In the genomic region with DNA sequence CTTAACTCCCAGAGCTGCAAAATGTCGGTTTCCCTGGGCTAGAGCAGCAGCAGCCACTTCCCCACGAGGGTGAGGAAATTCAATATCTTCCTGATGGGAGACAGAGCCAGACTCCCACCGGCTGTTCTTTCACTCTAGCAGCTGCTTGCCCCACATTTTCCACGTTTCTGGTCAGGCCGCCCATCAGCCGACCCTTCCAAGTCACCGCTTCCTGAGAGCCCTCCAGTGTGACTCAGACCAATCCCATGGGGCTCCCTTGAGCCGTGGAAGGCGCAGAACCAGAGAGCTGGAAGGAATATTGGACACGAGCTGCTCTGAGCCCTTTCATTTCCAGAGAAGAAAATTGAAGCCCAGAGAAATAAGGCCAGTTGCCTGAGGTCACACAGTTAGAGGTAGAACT, we compare ENCODE assay signal across 10 cellular contexts.
DNase-seq lines count a peak whose midpoint lies in the region; ATAC-seq, FAIRE-seq and TF ChIP-seq lines count a peak whose summit lies in the region.
"Had no signal": no experiment of that assay in that cellular context is flagged by ENCODE, and none has a peak within 500 bp of the region (broad histone marks: within the 10 kb centered on the region; RNA-seq: fewer than 3 reads in every experiment).

No MANE protein-coding gene starts in this region.

- H3K9me3 ChIP-seq in BE2C (no peaks in the 10 kb centered on the region), pancreas (peaks cover 0 to 6% (median 0%) of the 10 kb centered on the region in 4 donors)

- 66 to 68% methylated on average over 10 of the region's 10 CpGs for WGBS in pancreas, 2 donors

- H3K27me3 ChIP-seq in BE2C (no peaks in the 10 kb centered on the region), pancreas (no peaks in the 10 kb centered on the region)

- DNase-seq in BE2C, result peak; percentile 52
- peak; percentile 18 for DNase-seq in T1000 (lab: John Stamatoyannopoulos, UW)
- peak; percentile 91 for DNase-seq in Right ventricle myocardium inferior (ENCODE audit: missing footprints)
- peak in 3 of 6 donors; percentile 17 to 41 (median 18) for DNase-seq in pancreas
- no peak for DNase-seq in NCI-H1694 treated with DMSO at 0.1 percent for 48 hours (lab: John Stamatoyannopoulos, UW)
- DNase-seq in H54 (ENCODE audit: insufficient read length, low spot score), result no peak
- DNase-seq: NCI-H1930 had no signal

- H3K4me1 ChIP-seq in BE2C (peaks cover 9% of the 10 kb centered on the region; the same call in 1 of the 2 replicates), pancreas (no peaks in the 10 kb centered on the region)

- H3K27ac ChIP-seq in pancreas, result no peak overlapping the region
- H3K27ac ChIP-seq: SK-N-MC had no signal

- no peak for TF ChIP-seq POLR2A in H54 (IDR thresholded peaks at IDR 0.05; ENCODE audit: low read depth, low read length)

- H3K4me3 ChIP-seq in BE2C (ENCODE audit: low read depth, low read length) (peak overlapping the region; percentile 2), pancreas (no peak overlapping the region)
- H3K4me3 ChIP-seq: SK-N-MC had no signal

- FAIRE-seq in pancreas (lab: Jason Lieb, UNC) (no peak), H54 (lab: Jason Lieb, UNC) (no peak)

- intact Hi-C loops in Right ventricle myocardium inferior (cut with DNase I) (loop anchor here (1.0 to 5.0 kb wide), 3 partner anchors 47 to 196 kb away; no protein-coding TSS in a partner anchor), pancreas (cut with DNase I) (no loop called here)

- no peaks in the 10 kb centered on the region for H3K36me3 ChIP-seq in BE2C
- H3K36me3 ChIP-seq in pancreas, result no peaks in the 10 kb centered on the region

- TF ChIP-seq CTCF in BE2C (IDR thresholded peaks at IDR 0.05; ENCODE audit: low read depth, low read length) (no peak), pancreas (IDR thresholded peaks at IDR 0.05) (no peak)

- ATAC-seq in Right ventricle myocardium inferior (peak; percentile 83), pancreas (peak in 3 of 4 donors; percentile 22 to 33 (median 29)), GM21825 (IDR thresholded peaks at IDR 0.05; ENCODE audit: unreplicated experiment) (no peak), GM21515 (IDR thresholded peaks at IDR 0.05; ENCODE audit: unreplicated experiment) (no peak)

Comparison
In these comparisons a context has a peak if more than half of its experiments do, and no peak if none do; other contexts are left out.
1. DNase-seq: peak in BE2C (single experiment), T1000 (single experiment) and Right ventricle myocardium inferior (single experiment); none in NCI-H1694 treated with DMSO at 0.1 percent for 48 hours (single experiment) and H54 (single experiment).
2. ATAC-seq: peak in Right ventricle myocardium inferior (single experiment) and pancreas (3 of 4); none in GM21825 (single experiment) and GM21515 (single experiment).